ENCODE assay signal across 16 cellular contexts in the genomic region with DNA sequence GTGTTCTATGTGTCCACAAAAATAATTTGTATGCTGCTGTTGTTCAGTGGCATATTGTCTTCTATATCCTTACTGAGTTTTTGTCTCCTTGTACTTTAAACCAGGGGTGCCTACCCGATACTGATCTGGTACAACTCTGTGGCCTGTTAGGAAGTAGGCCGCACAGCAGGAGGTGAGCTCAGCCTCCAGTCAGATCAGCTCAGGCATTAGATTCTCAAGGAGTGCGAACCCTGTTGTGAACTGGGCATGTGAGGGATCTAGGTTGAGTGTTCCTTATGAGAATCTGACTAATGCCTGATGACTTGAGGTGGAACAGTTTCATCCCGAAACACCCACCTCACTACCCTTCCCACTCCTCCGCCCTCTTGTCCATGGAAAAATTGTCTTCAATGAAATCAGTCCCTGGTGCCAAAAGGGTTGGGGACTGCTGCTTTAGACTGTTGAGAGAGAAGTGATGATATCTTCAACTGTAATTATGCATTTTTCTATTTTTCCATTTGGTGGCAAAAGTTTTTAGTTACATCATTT.
DNase-seq lines count a peak whose midpoint lies in the region; ATAC-seq and TF ChIP-seq lines count a peak whose summit lies in the region.
"Had no signal": no experiment of that assay in that cellular context is flagged by ENCODE, and none has a peak within 500 bp of the region (broad histone marks: within the 10 kb centered on the region; RNA-seq: fewer than 3 reads in every experiment).

No MANE protein-coding gene starts in this region.

- H4K20me1 ChIP-seq in DND-41 (ENCODE audit: insufficient read depth, low read length), result peaks cover 64% of the 10 kb centered on the region

- H3K4me2 ChIP-seq in DND-41 (ENCODE audit: insufficient read depth, low read length), result no peak overlapping the region

- intact Hi-C loops in CD14-positive monocyte (cut with micrococcal nuclease), result no loop called here
- intact Hi-C loops in activated T-helper 2 cell treated with anti-CD3 and anti-CD28 coated beads, Interferon-gamma antibody, Interleukin-2, Interleukin-4, amounts not matched to agents 10 μg/mL and 5 μg/mL and 100 μg/mL, durations not matched to agents 14 hours and 24 hours and 36 hours (cut with micrococcal nuclease), result no loop called here

- no peak overlapping the region for H3K4me3 ChIP-seq in DND-41 (ENCODE audit: low read depth in 1 of 2, low read length in 2 of 2)
- H3K4me3 ChIP-seq: BLaER1 treated with 17β-estradiol and CSF1 and Interleukin-3, amounts not matched to agents 10 nM and 100 nM had no signal

- peaks cover 25% of the 10 kb centered on the region for H3K4me1 Mint-ChIP-seq in CD14-positive monocyte
- peaks cover 31% of the 10 kb centered on the region for H3K4me1 Mint-ChIP-seq in activated T-helper 2 cell treated with anti-CD3 and anti-CD28 coated beads, Interferon-gamma antibody, Interleukin-2, Interleukin-4, amounts not matched to agents 10 μg/mL and 5 μg/mL and 100 μg/mL, durations not matched to agents 14 hours and 24 hours and 36 hours (ENCODE audit: low read depth)
- peaks cover 21% of the 10 kb centered on the region for H3K4me1 Mint-ChIP-seq in mesothelial cell of epicardium

- peaks cover 0 to 2% (median 0%) of the 10 kb centered on the region in 3 donors for H3K27me3 Mint-ChIP-seq in CD14-positive monocyte (ENCODE audit: low read depth in 3 of 3)
- H3K27me3 Mint-ChIP-seq in activated T-helper 2 cell treated with anti-CD3 and anti-CD28 coated beads, Interferon-gamma antibody, Interleukin-2, Interleukin-4, amounts not matched to agents 10 μg/mL and 5 μg/mL and 100 μg/mL, durations not matched to agents 14 hours and 24 hours and 36 hours (ENCODE audit: low read depth), result no peaks in the 10 kb centered on the region
- no peaks in the 10 kb centered on the region for H3K27me3 Mint-ChIP-seq in mesothelial cell of epicardium (ENCODE audit: low read depth)

- TF ChIP-seq CTCF in CD14-positive monocyte (IDR thresholded peaks at IDR 0.05) (no peak), DND-41 (IDR thresholded peaks at IDR 0.05; ENCODE audit: borderline replicate concordance, extremely low read depth, low read length, poor library complexity, severe bottlenecking) (no peak), mesothelial cell of epicardium (IDR thresholded peaks at IDR 0.05; ENCODE audit: unreplicated experiment) (no peak)

- H3K4me1 ChIP-seq in DND-41 (ENCODE audit: insufficient read depth, low read length), result no peaks in the 10 kb centered on the region

- H3K9me3 Mint-ChIP-seq in CD14-positive monocyte (no peaks in the 10 kb centered on the region), mesothelial cell of epicardium (no peaks in the 10 kb centered on the region)
- no peaks in the 10 kb centered on the region for H3K9me3 Mint-ChIP-seq in activated T-helper 2 cell treated with anti-CD3 and anti-CD28 coated beads, Interferon-gamma antibody, Interleukin-2, Interleukin-4, amounts not matched to agents 10 μg/mL and 5 μg/mL and 100 μg/mL, durations not matched to agents 14 hours and 24 hours and 36 hours

- H3K27ac Mint-ChIP-seq in CD14-positive monocyte (peak overlapping the region in 4 of 7 donors; percentile 42 to 83 (median 72)), mesothelial cell of epicardium (peak overlapping the region; percentile 50)
- peak overlapping the region; percentile 53 for H3K27ac Mint-ChIP-seq in activated T-helper 2 cell treated with anti-CD3 and anti-CD28 coated beads, Interferon-gamma antibody, Interleukin-2, Interleukin-4, amounts not matched to agents 10 μg/mL and 5 μg/mL and 100 μg/mL, durations not matched to agents 14 hours and 24 hours and 36 hours

- H3K36me3 Mint-ChIP-seq in CD14-positive monocyte (peaks cover 4 to 6% of the 10 kb centered on the region in 2 donors), mesothelial cell of epicardium (no peaks in the 10 kb centered on the region)
- peaks cover 3% of the 10 kb centered on the region for H3K36me3 Mint-ChIP-seq in activated T-helper 2 cell treated with anti-CD3 and anti-CD28 coated beads, Interferon-gamma antibody, Interleukin-2, Interleukin-4, amounts not matched to agents 10 μg/mL and 5 μg/mL and 100 μg/mL, durations not matched to agents 14 hours and 24 hours and 36 hours (ENCODE audit: low read depth)

- ATAC-seq in DND-41 (ENCODE audit: insufficient read depth, low read depth), result 0 out of 3 replicates have a peak, but pooled peaks have one; percentile 40
- ATAC-seq in GM21717 (IDR thresholded peaks at IDR 0.05; ENCODE audit: unreplicated experiment), result no peak
- no peak for ATAC-seq in HG02938 (IDR thresholded peaks at IDR 0.05; ENCODE audit: unreplicated experiment)
- ATAC-seq: foreskin keratinocyte had no signal

- no peaks in the 10 kb centered on the region for H3K36me3 ChIP-seq in DND-41 (ENCODE audit: insufficient read depth, low read length)

- no peak overlapping the region for H3K9ac ChIP-seq in DND-41 (ENCODE audit: low read depth, low read length)
- H3K9ac ChIP-seq: BLaER1 treated with 17β-estradiol and CSF1 and Interleukin-3, amounts not matched to agents 10 nM and 100 nM had no signal

- H3K27me3 ChIP-seq in DND-41 (ENCODE audit: insufficient read depth, low read length, poor library complexity), result no peaks in the 10 kb centered on the region
- H3K27me3 ChIP-seq: BLaER1 treated with 17β-estradiol and CSF1 and Interleukin-3, amounts not matched to agents 10 nM and 100 nM; foreskin keratinocyte had no signal

- no peak for DNase-seq in CD14-positive monocyte (ENCODE audit: low spot score)
- no peak for DNase-seq in DND-41
- DNase-seq in activated T-helper 2 cell treated with anti-CD3 and anti-CD28 coated beads, Interferon-gamma antibody, Interleukin-2, Interleukin-4, amounts not matched to agents 10 μg/mL and 5 μg/mL and 100 μg/mL, durations not matched to agents 14 hours and 24 hours and 36 hours (ENCODE audit: low spot score), result no peak
- DNase-seq in mesothelial cell of epicardium (ENCODE audit: low spot score in 2 of 2, unreplicated experiment in 2 of 2), result no peak
- DNase-seq in DMS 273 (lab: John Stamatoyannopoulos, UW; ENCODE audit: unreplicated experiment), result no peak
- DNase-seq in hepatic stellate cell (ENCODE audit: low spot score), result no peak
- DNase-seq: activated CD4-positive, CD25-positive, alpha-beta regulatory T cell treated with anti-CD3 and anti-CD28 coated beads, Interleukin-2, amount 50 U/mL, for 72 hours; foreskin keratinocyte; NCI-H2029; NCI-H748 treated with DMSO at 0.1 percent for 48 hours; stimulated activated CD8-positive, alpha-beta memory T cell treated with anti-CD3 and anti-CD28 coated beads, Interleukin-4, amount 100 ng/mL, for 48 hours; T-helper 1 cell; trophoblast cell had no signal

- no peak overlapping the region for H3K4me3 Mint-ChIP-seq in CD14-positive monocyte
- H3K4me3 Mint-ChIP-seq in activated T-helper 2 cell treated with anti-CD3 and anti-CD28 coated beads, Interferon-gamma antibody, Interleukin-2, Interleukin-4, amounts not matched to agents 10 μg/mL and 5 μg/mL and 100 μg/mL, durations not matched to agents 14 hours and 24 hours and 36 hours (ENCODE audit: low read depth), result no peak overlapping the region
- no peak overlapping the region for H3K4me3 Mint-ChIP-seq in mesothelial cell of epicardium

- no peak overlapping the region for H3K27ac ChIP-seq in DND-41 (ENCODE audit: low read length)
- H3K27ac ChIP-seq: foreskin keratinocyte had no signal

- H3K79me2 ChIP-seq in DND-41 (ENCODE audit: insufficient read depth, low read length), result peaks cover 98% of the 10 kb centered on the region

- H3K9me3 ChIP-seq in DND-41 (ENCODE audit: insufficient read depth, low read length, severe bottlenecking), result no peaks in the 10 kb centered on the region
- H3K9me3 ChIP-seq: BLaER1 treated with 17β-estradiol and CSF1 and Interleukin-3, amounts not matched to agents 10 nM and 100 nM had no signal

- H2AFZ ChIP-seq in DND-41 (ENCODE audit: low read depth, low read length), result no peak overlapping the region
